Comparison of ENCODE assay signal across 8 cellular contexts in genomic region chr9:98256632-98257218, GRCh38. TPM values are rescaled to one million over a fixed set of nuclear protein-coding genes. Genes with fewer than 3 reads are reported as not detected.
DNase-seq lines count a peak whose midpoint lies in the region; ATAC-seq, FAIRE-seq and TF ChIP-seq lines count a peak whose summit lies in the region.

No MANE protein-coding gene starts in this region.

- no peaks in the 10 kb centered on the region for H3K27me3 Mint-ChIP-seq in CD8-positive, alpha-beta T cell (ENCODE audit: low read depth)

- intact Hi-C loops in CD8-positive, alpha-beta T cell (cut with DNase I, micrococcal nuclease), result loop anchor here (1.0 to 10.0 kb wide), 10 partner anchors 182 to 968 kb away; partner anchors contain the start of genes ALG2 (in 1 of the 2), ANKS6 (in 1 of the 2), ANP32B (in 1 of the 2) and SEC61B (in 1 of the 2)
- intact Hi-C loops in endothelial cell of umbilical vein (cut with micrococcal nuclease), result loop anchor here (1.0 to 2.0 kb wide), 2 partner anchors 170 to 273 kb away; partner anchors contain the start of gene ANP32B

- H3K9ac ChIP-seq in Loucy (ENCODE audit: low read depth, low read length, poor library complexity, severe bottlenecking), result peak overlapping the region; percentile 86
- H3K9ac ChIP-seq in endothelial cell of umbilical vein (replicated peaks; ENCODE audit: extremely low read depth, insufficient read depth, low read length), result peak overlapping the region; percentile 76

- H3K36me3 ChIP-seq in CD8-positive, alpha-beta T cell (ENCODE audit: insufficient read depth, low read length), result no peaks in the 10 kb centered on the region
- no peaks in the 10 kb centered on the region for H3K36me3 ChIP-seq in Loucy (ENCODE audit: insufficient read depth, low read length)
- no peaks in the 10 kb centered on the region for H3K36me3 ChIP-seq in endothelial cell of umbilical vein (ENCODE audit: control insufficient read depth in 2 of 2, extremely low read depth in 1 of 2, insufficient read depth in 2 of 2, low read length in 2 of 2)
- no peaks in the 10 kb centered on the region for H3K36me3 ChIP-seq in neutrophil

- no peaks in the 10 kb centered on the region for H3K9me3 ChIP-seq in CD8-positive, alpha-beta T cell (ENCODE audit: low read length)
- H3K9me3 ChIP-seq in Loucy (ENCODE audit: insufficient read depth, low read depth, low read length) (no peaks in the 10 kb centered on the region), endothelial cell of umbilical vein (replicated peaks; ENCODE audit: control insufficient read depth, insufficient read depth, low read length) (no peaks in the 10 kb centered on the region), neutrophil (no peaks in the 10 kb centered on the region)

- no peak for TF ChIP-seq CTCF in CD8-positive, alpha-beta T cell (IDR thresholded peaks at IDR 0.05)
- no peak for TF ChIP-seq CTCF in Loucy (conservative IDR thresholded peaks at IDR 0.05; ENCODE audit: low read length)
- no peak for TF ChIP-seq CTCF in endothelial cell of umbilical vein (IDR thresholded peaks at IDR 0.05; ENCODE audit: extremely low read depth in 1 of 2, insufficient read depth in 1 of 2, low read depth in 1 of 2, low read length in 2 of 2)
- no peak for TF ChIP-seq CTCF in neutrophil (IDR thresholded peaks at IDR 0.05)

- DNase-seq in CD8-positive, alpha-beta T cell, result peak in 6 of 7 experiments; percentile 19 to 56 (median 34)
- peak; percentile 15 to 23 for DNase-seq in activated CD4-positive, alpha-beta T cell treated with anti-CD3 and anti-CD28 coated beads, Interleukin-2, amount 50 U/mL, for 4 hours
- DNase-seq in endothelial cell of umbilical vein (ENCODE audit: low read depth, low spot score), result no peak
- DNase-seq in cortex of kidney (lab: John Stamatoyannopoulos, UW), result no peak
- DNase-seq in H4 (ENCODE audit: low spot score), result no peak

- H3K9me2 ChIP-seq in Loucy (replicated peaks; ENCODE audit: low read depth, low read length), result no peaks in the 10 kb centered on the region

- ATAC-seq in CD8-positive, alpha-beta T cell, result peak; percentile 11
- no peak for ATAC-seq in HG02623 (IDR thresholded peaks at IDR 0.05; ENCODE audit: unreplicated experiment)

- H3K4me1 ChIP-seq in CD8-positive, alpha-beta T cell (ENCODE audit: insufficient read depth, low read length), result peaks cover 20% of the 10 kb centered on the region
- H3K4me1 ChIP-seq in Loucy (ENCODE audit: insufficient read depth, low read length, poor library complexity, severe bottlenecking) (peaks cover 6% of the 10 kb centered on the region), endothelial cell of umbilical vein (ENCODE audit: control insufficient read depth, extremely low read depth, insufficient read depth, low read length) (peaks cover 17% of the 10 kb centered on the region), neutrophil (ENCODE audit: control insufficient read depth in 1 of 2, insufficient read depth in 1 of 2, low read depth in 1 of 2, low read length in 1 of 2) (peaks cover 49% of the 10 kb centered on the region in 2 experiments)

- CTCF ChIA-PET in CD8-positive, alpha-beta T cell (lab: Charles Lee), result interaction anchor here (0.6 to 4.0 kb wide), 10 partner anchors 138 to 841 kb away, joined by 3 to 34 read pairs (median 4); partner anchors contain the start of genes TRIM14 and TRMO
- CTCF ChIA-PET in endothelial cell of umbilical vein (lab: Charles Lee), result interaction anchor here (0.6 to 5.1 kb wide), 8 partner anchors 14 to 518 kb away, joined by 3 to 37 read pairs (median 11); partner anchors contain the start of gene TRMO

- TF ChIP-seq POLR2A in endothelial cell of umbilical vein (IDR thresholded peaks at IDR 0.05; ENCODE audit: low read depth, low read length), result no peak

- H3K27ac ChIP-seq in CD8-positive, alpha-beta T cell (ENCODE audit: low read depth, low read length), result peak overlapping the region; percentile 82
- no peak overlapping the region for H3K27ac ChIP-seq in endothelial cell of umbilical vein (ENCODE audit: insufficient read depth, low read depth, low read length)
- H3K27ac ChIP-seq in neutrophil, result peak overlapping the region; percentile 91

- peak; percentile 50 for FAIRE-seq in endothelial cell of umbilical vein (lab: Jason Lieb, UNC)

- TSS peak; percentile 50 for BruUV-seq in endothelial cell of umbilical vein (replicated peaks; lab: Mats Ljungman, UMichigan)

- H3F3A ChIP-seq in Loucy (ENCODE audit: low read depth), result no peaks in the 10 kb centered on the region

- H3K27ac Mint-ChIP-seq in CD8-positive, alpha-beta T cell, result peak overlapping the region; percentile 94

- H2AFZ ChIP-seq in Loucy (ENCODE audit: low read length) (peak overlapping the region; percentile 98), endothelial cell of umbilical vein (ENCODE audit: low read depth, low read length) (peak overlapping the region; percentile 82)

- H3K9me3 Mint-ChIP-seq in CD8-positive, alpha-beta T cell, result no peaks in the 10 kb centered on the region

- POLR2A ChIA-PET in CD8-positive, alpha-beta T cell (lab: Charles Lee), result interaction anchor here (0.6 to 3.8 kb wide), 27 partner anchors 22 to 623 kb away, joined by 3 to 30 read pairs (median 5); partner anchors contain the start of genes ANP32B, CORO2A, NANS and NCBP1
- POLR2A ChIA-PET in endothelial cell of umbilical vein (lab: Charles Lee), result interaction anchor here (0.7 kb wide), 1 partner anchor 624 kb away, joined by 5 read pairs; the partner anchor contains the start of gene TSTD2

- H3K36me3 Mint-ChIP-seq in CD8-positive, alpha-beta T cell, result peaks cover 14% of the 10 kb centered on the region

- H3K4me3 ChIP-seq in CD8-positive, alpha-beta T cell (ENCODE audit: low read depth, low read length), result peak overlapping the region; percentile 90
- H3K4me3 ChIP-seq in Loucy (ENCODE audit: low read length, poor library complexity, severe bottlenecking) (peak overlapping the region; percentile 82), endothelial cell of umbilical vein (replicated peaks in 1 of 3; ENCODE audit: insufficient read depth in 1 of 3, low read depth in 1 of 3, low read length in 3 of 3) (peak overlapping the region; percentile 55 to 80 (median 67)), neutrophil (ENCODE audit: low read depth in 1 of 2, low read length in 1 of 2) (peak overlapping the region; percentile 85 to 96)

- H4K20me1 ChIP-seq in Loucy (ENCODE audit: insufficient read depth, low read length, poor library complexity, severe bottlenecking), result no peaks in the 10 kb centered on the region
- no peaks in the 10 kb centered on the region for H4K20me1 ChIP-seq in endothelial cell of umbilical vein (replicated peaks; ENCODE audit: control insufficient read depth, extremely low read depth, insufficient read depth, low read length)

- dilution Hi-C loops in endothelial cell of umbilical vein (cut with MboI; ENCODE audit: extremely low pct_ligation_motif_present, low sequenced_read_pairs), result no loop called here

- no peaks in the 10 kb centered on the region for H3K9me1 ChIP-seq in endothelial cell of umbilical vein (replicated peaks; ENCODE audit: control insufficient read depth, extremely low read depth, insufficient read depth, low read length)

- no peaks in the 10 kb centered on the region for H3K27me3 ChIP-seq in CD8-positive, alpha-beta T cell (ENCODE audit: insufficient read depth, low read length)
- H3K27me3 ChIP-seq in Loucy (ENCODE audit: insufficient read depth, low read length, poor library complexity, severe bottlenecking) (no peaks in the 10 kb centered on the region), endothelial cell of umbilical vein (ENCODE audit: control insufficient read depth in 2 of 2, insufficient read depth in 2 of 2, low read length in 2 of 2) (no peaks in the 10 kb centered on the region), neutrophil (no peaks in the 10 kb centered on the region)

- H3K79me2 ChIP-seq in Loucy (ENCODE audit: insufficient read depth, low read length), result no peaks in the 10 kb centered on the region
- peaks cover 16% of the 10 kb centered on the region for H3K79me2 ChIP-seq in endothelial cell of umbilical vein (ENCODE audit: control insufficient read depth, insufficient read depth, low read length)

- peak overlapping the region; percentile 93 for H3K4me3 Mint-ChIP-seq in CD8-positive, alpha-beta T cell

- H3K4me2 ChIP-seq in Loucy (ENCODE audit: low read depth, low read length, poor library complexity, severe bottlenecking) (peak overlapping the region; percentile 83), endothelial cell of umbilical vein (ENCODE audit: insufficient read depth, low read length) (peak overlapping the region; percentile 80)

- peaks cover 33% of the 10 kb centered on the region for H3K4me1 Mint-ChIP-seq in CD8-positive, alpha-beta T cell (ENCODE audit: low read depth)

TF ChIP-seq in endothelial cell of umbilical vein, 7 proteins besides CTCF, POLR2A, EP300 and RAD21:
- no peak for TF ChIP-seq FOS (IDR thresholded peaks at IDR 0.05; ENCODE audit: borderline replicate concordance, insufficient read depth, low read length)
- TF ChIP-seq POLR2AphosphoS5 (IDR thresholded peaks at IDR 0.05; ENCODE audit: insufficient read depth, low read depth, low read length), result no peak
- TF ChIP-seq MYC (IDR thresholded peaks at IDR 0.05; ENCODE audit: low read depth, low read length), result no peak
- no peak for TF ChIP-seq EZH2 (IDR thresholded peaks at IDR 0.05; ENCODE audit: borderline replicate concordance, low read depth, low read length, severe bottlenecking)
- TF ChIP-seq MAX (IDR thresholded peaks at IDR 0.05; ENCODE audit: insufficient read depth, insufficient read length), result no peak
- no peak for TF ChIP-seq JUN (IDR thresholded peaks at IDR 0.05; ENCODE audit: borderline replicate concordance, insufficient read depth, insufficient read length, low read depth)
- no peak for TF ChIP-seq GATA2 (IDR thresholded peaks at IDR 0.05; ENCODE audit: insufficient read depth, insufficient read length, low read depth, low read length)
TF ChIP-seq in endothelial cell of umbilical vein: peak in this region for 0.

RNA-seq across cellular contexts. Expression of gene TBC1D2, which starts 1.3 kb away (rescaled TPM):
- 1 to 10 TPM; 1.9 to 2.6 TPM for total RNA-seq in CD8-positive, alpha-beta T cell
- 3.4 and 3.6 TPM in 2 replicates for total RNA-seq in endothelial cell of umbilical vein
- polyA plus RNA-seq in endothelial cell of umbilical vein, result 4.5 and 6.0 TPM in 2 replicates
- 3.4 and 4.0 TPM in 2 replicates for polyA plus RNA-seq in endothelial cell of umbilical vein (2011; cell fraction: cytosol; rRNA removed)
- 7.9 and 9.3 TPM in 2 replicates for polyA plus RNA-seq in endothelial cell of umbilical vein (2011; cell fraction: nucleus; rRNA removed)
- polyA plus RNA-seq in endothelial cell of umbilical vein (2012), result 11.1 and 12.9 TPM in 2 replicates
- 3.3 and 3.9 TPM in 2 replicates for polyA minus RNA-seq in endothelial cell of umbilical vein
- polyA minus RNA-seq in endothelial cell of umbilical vein (2011; cell fraction: cytosol; rRNA and poly(A)+ RNA removed), result 9.6 TPM
- polyA minus RNA-seq in endothelial cell of umbilical vein (2011; cell fraction: nucleus; rRNA and poly(A)+ RNA removed), result 4.7 and 4.9 TPM in 2 replicates
- 6.0 and 9.0 TPM in 2 replicates for total RNA-seq in H4 (2014; rRNA removed; shearing (Covaris generic))

Comparison
In these comparisons a context has a peak if more than half of its experiments do, and no peak if none do; other contexts are left out.
1. DNase-seq: peak in CD8-positive, alpha-beta T cell (6 of 7) and activated CD4-positive, alpha-beta T cell treated with anti-CD3 and anti-CD28 coated beads, Interleukin-2, amount 50 U/mL, for 4 hours (2 of 2); none in endothelial cell of umbilical vein (single experiment), cortex of kidney (single experiment) and H4 (single experiment).
2. Peak in every context shown above with its lines, with median percentiles within 50 percentile points of each other: H3K4me3 ChIP-seq.